In genomic region chr14:80105488-80105994, GRCh38 we compare ENCODE assay signal across 2 cellular contexts.
TF ChIP-seq lines count a peak whose summit lies in the region.

No MANE protein-coding gene starts in this region.

TF ChIP-seq in IMR-90, 13 proteins besides CTCF, POLR2A, EP300 and RAD21:
- no peak for TF ChIP-seq SMC3 (IDR thresholded peaks at IDR 0.05; ENCODE audit: low read depth, low read length)
- TF ChIP-seq CEBPB (IDR thresholded peaks at IDR 0.05; ENCODE audit: low read depth, low read length) = peak; percentile 78

TF ChIP-seq in HepG2, 621 proteins besides CTCF, POLR2A, EP300 and RAD21:
- TF ChIP-seq CEBPB (IDR thresholded peaks at IDR 0.05; ENCODE audit: borderline replicate concordance, low read depth, low read length) = peak; percentile 54; the same call in 1 of the 2 replicates
- no peak for TF ChIP-seq ZC3H4 (CRISPR knock-in tag; IDR thresholded peaks at IDR 0.05; ENCODE audit: borderline replicate concordance)
